Comparison of ENCODE assay signal across 8 cellular contexts in genomic region chr5:10632110-10632903, GRCh38.
DNase-seq lines count a peak whose midpoint lies in the region; ATAC-seq and TF ChIP-seq lines count a peak whose summit lies in the region.

No MANE protein-coding gene starts in this region.

- H3K4me1 Mint-ChIP-seq in IgD-negative memory B cell: peaks cover 54 to 71% (median 55%) of the 10 kb centered on the region in 3 donors
- H3K4me1 Mint-ChIP-seq in activated T-helper 2 cell treated with anti-CD3 and anti-CD28 coated beads, Interferon-gamma antibody, Interleukin-2, Interleukin-4, amounts not matched to agents 10 μg/mL and 5 μg/mL and 100 μg/mL, durations not matched to agents 14 hours and 24 hours and 36 hours (ENCODE audit: low read depth): peaks cover 79% of the 10 kb centered on the region
- peaks cover 12% of the 10 kb centered on the region for H3K4me1 Mint-ChIP-seq in endothelial cell (ENCODE audit: unreplicated experiment)

- TF ChIP-seq CTCF in GM13977 (IDR thresholded peaks at IDR 0.05; ENCODE audit: extremely low read depth, insufficient read depth, missing control alignments) (no peak), endothelial cell (IDR thresholded peaks at IDR 0.05; ENCODE audit: unreplicated experiment) (no peak)

- peak; percentile 51 for ATAC-seq in GM21723 (IDR thresholded peaks at IDR 0.05; ENCODE audit: unreplicated experiment)

- in situ Hi-C loops in GM13977 (cut with MboI; ENCODE audit: low pct_unique_long_range_greater_than_20kb, low sequenced_read_pairs, unreplicated experiment): no loop called here

- DNase-seq in GM13977 (ENCODE audit: low spot score) (peak; percentile 80), NCI-H1417 treated with DMSO at 0.1 percent for 48 hours (lab: John Stamatoyannopoulos, UW) (no peak), endothelial cell (ENCODE audit: low spot score) (no peak), dermis blood vessel endothelial cell (no peak)
- DNase-seq in activated T-helper 2 cell treated with anti-CD3 and anti-CD28 coated beads, Interferon-gamma antibody, Interleukin-2, Interleukin-4, amounts not matched to agents 10 μg/mL and 5 μg/mL and 100 μg/mL, durations not matched to agents 14 hours and 24 hours and 36 hours (ENCODE audit: low spot score): peak; percentile 26
- peak; percentile 59 to 71 for DNase-seq in stimulated activated CD4-positive, alpha-beta T cell treated with anti-CD3 and anti-CD28 coated beads, Interleukin-2, amount 100 ng/mL, for 24 hours

- H3K9me3 Mint-ChIP-seq in IgD-negative memory B cell: no peaks in the 10 kb centered on the region
- H3K9me3 Mint-ChIP-seq in activated T-helper 2 cell treated with anti-CD3 and anti-CD28 coated beads, Interferon-gamma antibody, Interleukin-2, Interleukin-4, amounts not matched to agents 10 μg/mL and 5 μg/mL and 100 μg/mL, durations not matched to agents 14 hours and 24 hours and 36 hours: peaks cover 6% of the 10 kb centered on the region
- H3K9me3 Mint-ChIP-seq in endothelial cell (ENCODE audit: unreplicated experiment): no peaks in the 10 kb centered on the region

- H3K4me3 Mint-ChIP-seq in IgD-negative memory B cell (peak overlapping the region; percentile 87 to 92 (median 92)), endothelial cell (ENCODE audit: unreplicated experiment) (no peak overlapping the region)
- peak overlapping the region; percentile 41 for H3K4me3 Mint-ChIP-seq in activated T-helper 2 cell treated with anti-CD3 and anti-CD28 coated beads, Interferon-gamma antibody, Interleukin-2, Interleukin-4, amounts not matched to agents 10 μg/mL and 5 μg/mL and 100 μg/mL, durations not matched to agents 14 hours and 24 hours and 36 hours (ENCODE audit: low read depth)

- H3K27me3 Mint-ChIP-seq in IgD-negative memory B cell (no peaks in the 10 kb centered on the region), endothelial cell (ENCODE audit: unreplicated experiment) (peaks cover 3% of the 10 kb centered on the region)
- H3K27me3 Mint-ChIP-seq in activated T-helper 2 cell treated with anti-CD3 and anti-CD28 coated beads, Interferon-gamma antibody, Interleukin-2, Interleukin-4, amounts not matched to agents 10 μg/mL and 5 μg/mL and 100 μg/mL, durations not matched to agents 14 hours and 24 hours and 36 hours (ENCODE audit: low read depth): no peaks in the 10 kb centered on the region

- H3K36me3 Mint-ChIP-seq in IgD-negative memory B cell: no peaks in the 10 kb centered on the region
- H3K36me3 Mint-ChIP-seq in activated T-helper 2 cell treated with anti-CD3 and anti-CD28 coated beads, Interferon-gamma antibody, Interleukin-2, Interleukin-4, amounts not matched to agents 10 μg/mL and 5 μg/mL and 100 μg/mL, durations not matched to agents 14 hours and 24 hours and 36 hours (ENCODE audit: low read depth): peaks cover 42% of the 10 kb centered on the region
- H3K36me3 Mint-ChIP-seq in endothelial cell (ENCODE audit: low read depth, unreplicated experiment): no peaks in the 10 kb centered on the region

- intact Hi-C loops in activated T-helper 2 cell treated with anti-CD3 and anti-CD28 coated beads, Interferon-gamma antibody, Interleukin-2, Interleukin-4, amounts not matched to agents 10 μg/mL and 5 μg/mL and 100 μg/mL, durations not matched to agents 14 hours and 24 hours and 36 hours (cut with micrococcal nuclease): loop anchor here (5.0 to 10.0 kb wide), 2 partner anchors 55 to 378 kb away; partner anchors contain the start of gene CCT5

- peak overlapping the region; percentile 98 to 100 (median 99) for H3K27ac Mint-ChIP-seq in IgD-negative memory B cell
- peak overlapping the region; percentile 82 for H3K27ac Mint-ChIP-seq in activated T-helper 2 cell treated with anti-CD3 and anti-CD28 coated beads, Interferon-gamma antibody, Interleukin-2, Interleukin-4, amounts not matched to agents 10 μg/mL and 5 μg/mL and 100 μg/mL, durations not matched to agents 14 hours and 24 hours and 36 hours
- H3K27ac Mint-ChIP-seq in endothelial cell (ENCODE audit: unreplicated experiment): no peak overlapping the region

Comparison
In these comparisons a context has a peak if more than half of its experiments do, and no peak if none do; other contexts are left out.
1. DNase-seq: peak in GM13977 (single experiment), activated T-helper 2 cell treated with anti-CD3 and anti-CD28 coated beads, Interferon-gamma antibody, Interleukin-2, Interleukin-4, amounts not matched to agents 10 μg/mL and 5 μg/mL and 100 μg/mL, durations not matched to agents 14 hours and 24 hours and 36 hours (single experiment) and stimulated activated CD4-positive, alpha-beta T cell treated with anti-CD3 and anti-CD28 coated beads, Interleukin-2, amount 100 ng/mL, for 24 hours (2 of 2); none in NCI-H1417 treated with DMSO at 0.1 percent for 48 hours (single experiment), endothelial cell (single experiment) and dermis blood vessel endothelial cell (single experiment).